ENCODE assay signal across 31 cellular contexts in the genomic region with DNA sequence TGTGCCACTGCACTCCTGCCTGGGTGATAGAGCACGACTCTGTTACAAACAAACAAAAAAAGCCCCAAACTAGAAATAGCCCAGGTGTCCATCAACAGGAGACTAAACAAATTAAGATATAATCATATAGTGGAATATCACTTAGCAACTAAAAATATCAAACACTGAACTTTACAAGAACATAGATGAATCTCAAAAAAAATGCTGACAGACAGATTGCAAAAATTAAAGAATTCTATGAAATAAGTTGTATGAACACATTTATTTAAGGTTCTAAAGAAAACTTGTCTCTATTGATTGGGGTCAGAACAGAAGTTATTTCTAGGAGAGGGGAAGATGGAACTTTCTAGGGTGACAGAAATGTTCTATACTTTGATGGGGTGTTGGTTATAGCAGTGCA.
A peak's percentile ranks its signal among the peaks of the same experiment; 100 is the strongest.
DNase-seq lines count a peak whose midpoint lies in the region; ATAC-seq, FAIRE-seq and TF ChIP-seq lines count a peak whose summit lies in the region.
"Had no signal": no experiment of that assay in that cellular context is flagged by ENCODE, and none has a peak within 500 bp of the region (broad histone marks: within the 10 kb centered on the region; RNA-seq: fewer than 3 reads in every experiment).

No MANE protein-coding gene starts in this region.

- no TSS peak for BruUV-seq in HepG2 (replicated peaks; lab: Mats Ljungman, UMichigan)
- BruUV-seq in K562 (replicated peaks; lab: Mats Ljungman, UMichigan), result no TSS peak

- FAIRE-seq in HepG2 (lab: Jason Lieb, UNC) (no peak), K562 (lab: Jason Lieb, UNC) (no peak)
- FAIRE-seq: A204.1, A549, D721Med had no signal

- no peaks in the 10 kb centered on the region for H3K36me3 ChIP-seq in HepG2 (replicated peaks in 1 of 2; ENCODE audit: control insufficient read depth in 1 of 2, insufficient read depth in 2 of 2, low read length in 2 of 2)
- H3K36me3 ChIP-seq in right lobe of liver, result no peaks in the 10 kb centered on the region
- no peaks in the 10 kb centered on the region for H3K36me3 ChIP-seq in K562 (ENCODE audit: control insufficient read depth, insufficient read depth, low read length)
- H3K36me3 ChIP-seq: BE2C, BLaER1 had no signal

- H3K4me1 ChIP-seq in HepG2 (ENCODE audit: insufficient read depth, low read length) (no peaks in the 10 kb centered on the region), right lobe of liver (no peaks in the 10 kb centered on the region), K562 (replicated peaks in 1 of 2; ENCODE audit: control insufficient read depth in 2 of 2, insufficient read depth in 2 of 2, low read length in 2 of 2) (no peaks in the 10 kb centered on the region)
- H3K4me1 ChIP-seq: A549, BE2C, Caco-2 had no signal

- POLR2A ChIA-PET in HepG2 (lab: Yijun Ruan, JAX) (no interaction called here), K562 (lab: Yijun Ruan, JAX) (interaction anchor here (1.2 kb wide), 1 partner anchor 12 kb away, joined by 4 read pairs; no protein-coding TSS in a partner anchor)

- no peak for TF ChIP-seq CTCF in HepG2 (CRISPR knock-in tag; IDR thresholded peaks at IDR 0.05)
- no peak for TF ChIP-seq CTCF in right lobe of liver (IDR thresholded peaks at IDR 0.05)
- TF ChIP-seq CTCF in K562 (IDR thresholded peaks at IDR 0.05 in 2 of 3, conservative IDR thresholded peaks at IDR 0.05 in 1 of 3; ENCODE audit: insufficient read depth in 2 of 3, low read depth in 1 of 3, low read length in 3 of 3), result no peak

- H3K9me3 ChIP-seq in HepG2 (ENCODE audit: low read length) (peaks cover 21% of the 10 kb centered on the region; the same call in 1 of the 2 replicates), right lobe of liver (peaks cover 0 to 5% (median 0%) of the 10 kb centered on the region in 4 donors), K562 (replicated peaks; ENCODE audit: control insufficient read depth, insufficient read depth, low read depth, low read length) (no peaks in the 10 kb centered on the region)
- H3K9me3 ChIP-seq: A549, BE2C had no signal

- H3K4me2 ChIP-seq in HepG2 (ENCODE audit: low read depth, low read length) (no peak overlapping the region), K562 (ENCODE audit: insufficient read depth, low read length) (no peak overlapping the region)
- H3K4me2 ChIP-seq: A549; BLaER1; BLaER1 treated with 17β-estradiol and CSF1 and Interleukin-3, amounts not matched to agents 10 nM and 100 nM had no signal

- H2AFZ ChIP-seq in HepG2 (ENCODE audit: low read length) (no peak overlapping the region), K562 (ENCODE audit: low read depth, low read length) (no peak overlapping the region)

- intact Hi-C loops in HepG2 (cut with micrococcal nuclease; ENCODE audit: unreplicated experiment) (no loop called here), right lobe of liver (cut with DNase I) (no loop called here), K562 (cut with micrococcal nuclease) (no loop called here)

- H3K27ac ChIP-seq in HepG2 (ENCODE audit: extremely low read length, insufficient read depth, low read length) (no peak overlapping the region), right lobe of liver (no peak overlapping the region), K562 (ENCODE audit: extremely low read depth, low read depth, low read length) (no peak overlapping the region)
- H3K27ac ChIP-seq: 22Rv1; A549; BLaER1; BLaER1 treated with 17β-estradiol and CSF1 and Interleukin-3, amounts not matched to agents 10 nM and 100 nM; C4-2B had no signal

- no peak for DNase-seq in HepG2 (ENCODE audit: low spot score)
- DNase-seq in right lobe of liver, result no peak
- no peak for DNase-seq in K562 (ENCODE audit: extremely low read depth in 1 of 4, low spot score in 3 of 4)
- DNase-seq: 8988T; ACHN; AML-193; BE2C; C1 segment of cervical spinal cord; Caco-2; Calu3; CD4-positive, alpha-beta memory T cell; CD4-positive, alpha-beta T cell; CD4-positive, CD25-positive, alpha-beta regulatory T cell; CD8-positive, alpha-beta memory T cell; CD8-positive, alpha-beta T cell; COR-L47; DMS 273 treated with DMSO at 0.1 percent for 48 hours; DMS153; DMS53; DMS79; DMS79 treated with DMSO at 0.1 percent for 48 hours; DND-41; EL had no signal

- no peak overlapping the region for H3K9ac ChIP-seq in HepG2 (ENCODE audit: insufficient read depth, low read depth, low read length)
- H3K9ac ChIP-seq in K562 (ENCODE audit: insufficient read depth in 1 of 2, low read depth in 2 of 2, low read length in 2 of 2), result no peak overlapping the region
- H3K9ac ChIP-seq: BLaER1; BLaER1 treated with 17β-estradiol and CSF1 and Interleukin-3, amounts not matched to agents 10 nM and 100 nM had no signal

- TF ChIP-seq RAD21 in HepG2 (CRISPR knock-in tag; IDR thresholded peaks at IDR 0.05), result no peak
- no peak for TF ChIP-seq RAD21 in K562 (CRISPR knock-in tag; conservative IDR thresholded peaks at IDR 0.05 in 1 of 2, IDR thresholded peaks at IDR 0.05 in 1 of 2)

- 21% methylated on average over 1 of the region's 1 CpG for WGBS in HepG2 (ENCODE audit: low lambda C conversion rate)
- 56% methylated on average over 1 of the region's 1 CpG for WGBS in right lobe of liver (ENCODE audit: insufficient coverage, low coverage, low lambda C conversion rate, missing lambda C conversion rate)
- 0% methylated on average over 1 of the region's 1 CpG for WGBS in K562 (ENCODE audit: insufficient coverage, low coverage, missing lambda C conversion rate)

- H4K20me1 ChIP-seq in HepG2 (ENCODE audit: insufficient read depth, low read length) (no peaks in the 10 kb centered on the region), K562 (replicated peaks; ENCODE audit: control insufficient read depth, insufficient read depth, low read length) (no peaks in the 10 kb centered on the region)
- H4K20me1 ChIP-seq: BLaER1; BLaER1 treated with 17β-estradiol and CSF1 and Interleukin-3, amounts not matched to agents 10 nM and 100 nM had no signal

- in situ Hi-C loops in HepG2 (cut with HindIII; ENCODE audit: extremely low pct_ligation_motif_present, low pct_unique_long_range_greater_than_20kb), result no loop called here
- in situ Hi-C loops in K562 (cut with MboI), result no loop called here

- ATAC-seq in HepG2 (no peak), right lobe of liver (no peak), K562 (no peak), HG03175 (IDR thresholded peaks at IDR 0.05; ENCODE audit: unreplicated experiment) (no peak)
- ATAC-seq: A549; CD8-positive, alpha-beta T cell had no signal

- H3K79me2 ChIP-seq in HepG2 (ENCODE audit: insufficient read depth, low read length) (no peaks in the 10 kb centered on the region), K562 (ENCODE audit: control insufficient read depth, insufficient read depth, low read length) (no peaks in the 10 kb centered on the region)

- H3K27me3 ChIP-seq in HepG2 (ENCODE audit: control insufficient read depth in 1 of 2, insufficient read depth in 2 of 2, low read length in 2 of 2), result no peaks in the 10 kb centered on the region
- H3K27me3 ChIP-seq in right lobe of liver, result no peaks in the 10 kb centered on the region
- H3K27me3 ChIP-seq in K562 (ENCODE audit: control insufficient read depth in 2 of 2, insufficient read depth in 2 of 2, low read length in 2 of 2), result no peaks in the 10 kb centered on the region
- H3K27me3 ChIP-seq: BE2C; BLaER1; BLaER1 treated with 17β-estradiol and CSF1 and Interleukin-3, amounts not matched to agents 10 nM and 100 nM had no signal

- no peak for TF ChIP-seq POLR2A in HepG2 (IDR thresholded peaks at IDR 0.05; ENCODE audit: insufficient read depth in 1 of 2, low read depth in 2 of 2, low read length in 2 of 2)
- no peak for TF ChIP-seq POLR2A in right lobe of liver (IDR thresholded peaks at IDR 0.05)
- no peak for TF ChIP-seq POLR2A in K562 (conservative IDR thresholded peaks at IDR 0.05)

- CTCF ChIA-PET in HepG2 (lab: Yijun Ruan, JAX; ENCODE audit: low intra/inter-chr PET ratio, low total read pairs) (no interaction called here), K562 (lab: Yijun Ruan, JAX; ENCODE audit: low intra/inter-chr PET ratio) (no interaction called here)

- TF ChIP-seq EP300 in HepG2 (IDR thresholded peaks at IDR 0.05; ENCODE audit: low read depth in 2 of 2, low read length in 2 of 2) (no peak), HepG2 (CRISPR knock-in tag; IDR thresholded peaks at IDR 0.05; ENCODE audit: borderline replicate concordance) (no peak), K562 (IDR thresholded peaks at IDR 0.05; ENCODE audit: low read length) (no peak)

- H3K9me1 ChIP-seq in K562 (ENCODE audit: control insufficient read depth, insufficient read depth, low read length), result no peaks in the 10 kb centered on the region

- no peak overlapping the region for H3K4me3 ChIP-seq in HepG2 (replicated peaks in 1 of 3; ENCODE audit: insufficient read depth in 1 of 3, low read depth in 2 of 3, low read length in 3 of 3)
- H3K4me3 ChIP-seq in right lobe of liver, result no peak overlapping the region
- H3K4me3 ChIP-seq in K562, result no peak overlapping the region
- H3K4me3 ChIP-seq: A549; BLaER1; BLaER1 treated with 17β-estradiol and CSF1 and Interleukin-3, amounts not matched to agents 10 nM and 100 nM had no signal

TF ChIP-seq in HepG2, 621 proteins besides CTCF, POLR2A, EP300 and RAD21:
- no peak for TF ChIP-seq ZNF232 (CRISPR knock-in tag; IDR thresholded peaks at IDR 0.05; ENCODE audit: borderline replicate concordance)
- peak; percentile 8 to 28; a peak in 1 of 4 replicates for TF ChIP-seq MAFK (conservative IDR thresholded peaks at IDR 0.05 in 1 of 2, IDR thresholded peaks at IDR 0.05 in 1 of 2; ENCODE audit: low read length in 2 of 2)
- no peak for TF ChIP-seq SETDB1 (CRISPR knock-in tag; IDR thresholded peaks at IDR 0.05; ENCODE audit: borderline replicate concordance)

TF ChIP-seq in K562, 482 proteins besides CTCF, POLR2A, EP300 and RAD21:
- TF ChIP-seq TRIM28 (IDR thresholded peaks at IDR 0.05), result no peak
- TF ChIP-seq, protein P1, sequence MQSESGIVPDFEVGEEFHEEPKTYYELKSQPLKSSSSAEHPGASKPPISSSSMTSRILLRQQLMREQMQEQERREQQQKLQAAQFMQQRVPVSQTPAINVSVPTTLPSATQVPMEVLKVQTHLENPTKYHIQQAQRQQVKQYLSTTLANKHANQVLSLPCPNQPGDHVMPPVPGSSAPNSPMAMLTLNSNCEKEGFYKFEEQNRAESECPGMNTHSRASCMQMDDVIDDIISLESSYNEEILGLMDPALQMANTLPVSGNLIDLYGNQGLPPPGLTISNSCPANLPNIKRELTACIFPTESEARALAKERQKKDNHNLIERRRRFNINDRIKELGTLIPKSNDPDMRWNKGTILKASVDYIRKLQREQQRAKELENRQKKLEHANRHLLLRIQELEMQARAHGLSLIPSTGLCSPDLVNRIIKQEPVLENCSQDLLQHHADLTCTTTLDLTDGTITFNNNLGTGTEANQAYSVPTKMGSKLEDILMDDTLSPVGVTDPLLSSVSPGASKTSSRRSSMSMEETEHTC (IDR thresholded peaks at IDR 0.05), result no peak
- peak; percentile 65 for TF ChIP-seq ZNF316 (IDR thresholded peaks at IDR 0.05)
- TF ChIP-seq C11orf30 (IDR thresholded peaks at IDR 0.05; ENCODE audit: low read depth), result peak; percentile 52; the same call in 1 of the 2 replicates
- TF ChIP-seq ZKSCAN1 (IDR thresholded peaks at IDR 0.05; ENCODE audit: low read depth, low read length), result no peak
- TF ChIP-seq RBFOX2 (IDR thresholded peaks at IDR 0.05; ENCODE audit: low read depth, low read length), result no peak

Comparison
In these comparisons a context has a peak if more than half of its experiments do, and no peak if none do; other contexts are left out.
1. Of the 241 proteins assayed by ChIP-seq in both HepG2 and K562: peak only in HepG2: MAFK; only in K562: none; in both: none; in neither: 240.